ENCODE assay signal across 9 cellular contexts in the genomic region with DNA sequence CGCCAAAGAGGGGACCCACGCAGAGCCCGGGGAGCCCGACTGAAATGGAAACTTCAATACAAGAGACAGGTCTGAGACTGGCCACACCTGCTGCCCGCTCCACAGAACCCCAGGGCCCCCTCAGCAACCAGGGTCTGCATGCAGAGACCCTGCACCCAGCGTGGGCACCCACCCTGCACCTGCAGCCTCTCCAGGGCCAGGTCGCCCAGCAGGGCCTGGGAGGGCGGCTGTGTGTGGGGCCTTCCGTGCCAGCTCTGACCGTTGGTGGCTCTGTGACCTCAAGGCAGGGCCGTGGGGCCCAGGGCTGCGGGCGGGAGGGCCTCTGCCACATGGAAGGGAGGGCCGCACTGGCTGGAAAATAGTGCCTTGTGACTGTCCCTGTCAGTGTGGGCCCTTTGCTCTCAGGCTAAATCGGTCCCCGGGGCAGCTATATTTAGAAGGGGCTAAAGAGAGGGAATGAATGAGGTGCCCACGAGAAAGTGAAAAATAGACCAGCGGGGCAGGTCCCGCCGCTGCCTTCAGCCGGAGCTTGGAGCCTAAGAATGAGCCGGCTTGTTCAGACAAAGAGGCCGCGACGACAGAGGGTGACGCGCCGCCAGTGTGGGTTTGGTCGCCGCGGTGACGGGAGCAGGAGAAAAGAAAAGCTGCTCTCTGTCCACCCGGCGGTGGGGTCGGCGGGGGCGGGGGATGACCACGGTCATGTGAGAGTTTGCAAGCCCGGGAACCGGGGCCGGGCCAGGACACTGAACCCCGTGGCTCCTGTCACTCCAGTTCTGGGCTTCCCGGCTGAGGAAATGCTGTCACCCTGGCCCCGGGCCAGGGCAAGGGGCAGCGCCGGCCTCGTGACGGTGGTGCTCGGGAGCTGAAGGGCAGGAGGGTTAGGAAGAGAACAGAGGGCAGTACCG.
A peak's percentile ranks its signal among the peaks of the same experiment; 100 is the strongest.
DNase-seq lines count a peak whose midpoint lies in the region; ATAC-seq, FAIRE-seq and TF ChIP-seq lines count a peak whose summit lies in the region.
"Had no signal": no experiment of that assay in that cellular context is flagged by ENCODE, and none has a peak within 500 bp of the region (broad histone marks: within the 10 kb centered on the region; RNA-seq: fewer than 3 reads in every experiment).

No MANE protein-coding gene starts in this region.

- peaks cover 22% of the 10 kb centered on the region for H3K4me1 Mint-ChIP-seq in type B pancreatic cell (ENCODE audit: unreplicated experiment)

- H2AFZ ChIP-seq in endothelial cell of umbilical vein (ENCODE audit: low read depth, low read length) = peak overlapping the region; percentile 41

- TF ChIP-seq CTCF in endothelial cell of umbilical vein (IDR thresholded peaks at IDR 0.05; ENCODE audit: extremely low read depth in 1 of 2, insufficient read depth in 1 of 2, low read depth in 1 of 2, low read length in 2 of 2) (no peak), type B pancreatic cell (conservative IDR thresholded peaks at IDR 0.05) (no peak)

- CTCF ChIA-PET in endothelial cell of umbilical vein (lab: Charles Lee) = interaction anchor here (0.6 to 3.6 kb wide), 5 partner anchors 8 to 70 kb away, joined by 3 to 14 read pairs (median 3); a partner anchor contains a TSS

- ATAC-seq in GM21786 (IDR thresholded peaks at IDR 0.05; ENCODE audit: unreplicated experiment) (no peak), GM18520 (IDR thresholded peaks at IDR 0.05; ENCODE audit: unreplicated experiment) (no peak)

- no peaks in the 10 kb centered on the region for H3K27me3 Mint-ChIP-seq in type B pancreatic cell

- no peaks in the 10 kb centered on the region for H3K9me3 Mint-ChIP-seq in type B pancreatic cell

- H3K4me3 Mint-ChIP-seq in type B pancreatic cell = peak overlapping the region; percentile 49

- no peaks in the 10 kb centered on the region for H3K36me3 Mint-ChIP-seq in type B pancreatic cell

- no peak for TF ChIP-seq POLR2A in endothelial cell of umbilical vein (IDR thresholded peaks at IDR 0.05; ENCODE audit: low read depth, low read length)

- H3K27ac Mint-ChIP-seq in type B pancreatic cell = peak overlapping the region; percentile 86

- peak overlapping the region; percentile 82 for H3K27ac ChIP-seq in endothelial cell of umbilical vein (ENCODE audit: insufficient read depth, low read depth, low read length)

- H3K4me1 ChIP-seq in endothelial cell of umbilical vein (ENCODE audit: control insufficient read depth, extremely low read depth, insufficient read depth, low read length) = peaks cover 47% of the 10 kb centered on the region

- no peak overlapping the region for H3K4me2 ChIP-seq in endothelial cell of umbilical vein (ENCODE audit: insufficient read depth, low read length)

- POLR2A ChIA-PET in endothelial cell of umbilical vein (lab: Charles Lee) = interaction anchor here (7.4 kb wide), 1 partner anchor 69 kb away, joined by 253 read pairs; a partner anchor contains a TSS

- peak overlapping the region; percentile 84 for H3K9ac ChIP-seq in endothelial cell of umbilical vein (replicated peaks; ENCODE audit: extremely low read depth, insufficient read depth, low read length)

- DNase-seq in RCC 7860 (ENCODE audit: low spot score) = peak; percentile 89
- DNase-seq in endothelial cell of umbilical vein (ENCODE audit: low read depth, low spot score) = peak; percentile 52
- peak; percentile 62 for DNase-seq in middle frontal gyrus (ENCODE audit: extremely low spot score, low spot score)
- DNase-seq in type B pancreatic cell (ENCODE audit: extremely low spot score, unreplicated experiment) = no peak
- DNase-seq in T-helper 9 cell = no peak
- DNase-seq: activated CD8-positive, alpha-beta memory T cell treated with anti-CD3 and anti-CD28 coated beads, Interleukin-2, amount 50 U/mL, for 48 hours; stimulated activated CD4-positive, alpha-beta T cell treated with anti-CD3 and anti-CD28 coated beads, Interleukin-15, amount 100 ng/mL, for 24 hours had no signal

- H3K9me1 ChIP-seq in endothelial cell of umbilical vein (replicated peaks; ENCODE audit: control insufficient read depth, extremely low read depth, insufficient read depth, low read length) = no peaks in the 10 kb centered on the region

- TSS peak; percentile 71 for BruUV-seq in endothelial cell of umbilical vein (replicated peaks; lab: Mats Ljungman, UMichigan)

- H3K36me3 ChIP-seq in endothelial cell of umbilical vein (ENCODE audit: control insufficient read depth in 2 of 2, extremely low read depth in 1 of 2, insufficient read depth in 2 of 2, low read length in 2 of 2) = no peaks in the 10 kb centered on the region

- no peaks in the 10 kb centered on the region for H3K27me3 ChIP-seq in endothelial cell of umbilical vein (ENCODE audit: control insufficient read depth in 2 of 2, insufficient read depth in 2 of 2, low read length in 2 of 2)

- dilution Hi-C loops in endothelial cell of umbilical vein (cut with MboI; ENCODE audit: extremely low pct_ligation_motif_present, low sequenced_read_pairs) = no loop called here

- H4K20me1 ChIP-seq in endothelial cell of umbilical vein (replicated peaks; ENCODE audit: control insufficient read depth, extremely low read depth, insufficient read depth, low read length) = no peaks in the 10 kb centered on the region

- H3K4me3 ChIP-seq in endothelial cell of umbilical vein (replicated peaks in 1 of 3; ENCODE audit: insufficient read depth in 1 of 3, low read depth in 1 of 3, low read length in 3 of 3) = no peak overlapping the region

- peak; percentile 14 for FAIRE-seq in RCC 7860 (lab: Jason Lieb, UNC)
- peak; percentile 76 for FAIRE-seq in endothelial cell of umbilical vein (lab: Jason Lieb, UNC)

- no peaks in the 10 kb centered on the region for H3K9me3 ChIP-seq in endothelial cell of umbilical vein (replicated peaks; ENCODE audit: control insufficient read depth, insufficient read depth, low read length)

- intact Hi-C loops in endothelial cell of umbilical vein (cut with micrococcal nuclease) = no loop called here

- no peaks in the 10 kb centered on the region for H3K79me2 ChIP-seq in endothelial cell of umbilical vein (ENCODE audit: control insufficient read depth, insufficient read depth, low read length)

TF ChIP-seq in endothelial cell of umbilical vein, 7 proteins besides CTCF, POLR2A, EP300 and RAD21:
- TF ChIP-seq GATA2 (IDR thresholded peaks at IDR 0.05; ENCODE audit: insufficient read depth, insufficient read length, low read depth, low read length) (no peak), POLR2AphosphoS5 (IDR thresholded peaks at IDR 0.05; ENCODE audit: insufficient read depth, low read depth, low read length) (peak; percentile 51), MYC (IDR thresholded peaks at IDR 0.05; ENCODE audit: low read depth, low read length) (no peak), JUN (IDR thresholded peaks at IDR 0.05; ENCODE audit: borderline replicate concordance, insufficient read depth, insufficient read length, low read depth) (peak; percentile 11), EZH2 (IDR thresholded peaks at IDR 0.05; ENCODE audit: borderline replicate concordance, low read depth, low read length, severe bottlenecking) (no peak), FOS (IDR thresholded peaks at IDR 0.05; ENCODE audit: borderline replicate concordance, insufficient read depth, low read length) (no peak)
- TF ChIP-seq, protein P1, sequence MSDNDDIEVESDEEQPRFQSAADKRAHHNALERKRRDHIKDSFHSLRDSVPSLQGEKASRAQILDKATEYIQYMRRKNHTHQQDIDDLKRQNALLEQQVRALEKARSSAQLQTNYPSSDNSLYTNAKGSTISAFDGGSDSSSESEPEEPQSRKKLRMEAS (IDR thresholded peaks at IDR 0.05; ENCODE audit: insufficient read depth, insufficient read length) = no peak

Comparison
In these comparisons a context has a peak if more than half of its experiments do, and no peak if none do; other contexts are left out.
1. DNase-seq: peak in RCC 7860 (single experiment), endothelial cell of umbilical vein (single experiment) and middle frontal gyrus (single experiment); none in type B pancreatic cell (single experiment) and T-helper 9 cell (single experiment).